Comparison of ENCODE assay signal across 8 cellular contexts in genomic region chr5:150700600-150701377, GRCh38. TPM values are rescaled to one million over a fixed set of nuclear protein-coding genes. Genes with fewer than 3 reads are reported as not detected.
A peak's percentile ranks its signal among the peaks of the same experiment; 100 is the strongest.
DNase-seq lines count a peak whose midpoint lies in the region; FAIRE-seq and TF ChIP-seq lines count a peak whose summit lies in the region.

Gene RBM22 (minus strand): TSS chr5:150701062. CDS start chr5:150700985, 77 bp downstream.

- H3K27me3 ChIP-seq in HAP-1 (ENCODE audit: low read depth) (no peaks in the 10 kb centered on the region), MG63 (no peaks in the 10 kb centered on the region), neutrophil (peaks cover 7% of the 10 kb centered on the region)

- DNase-seq in GF-D8 (lab: John Stamatoyannopoulos, UW) (peak; percentile 80), HAP-1 (ENCODE audit: low spot score in 2 of 2) (peak; percentile 89 to 96), MG63 (peak; percentile 94), SIG-M5 treated with dmso at 0.1 percent for 504 hours (lab: John Stamatoyannopoulos, UW; ENCODE audit: unreplicated experiment) (peak; percentile 91), frontal cortex (ENCODE audit: low spot score in 2 of 2) (peak; percentile 69 to 76), superior temporal gyrus (ENCODE audit: extremely low spot score) (peak; percentile 97)
- peak; percentile 84 for DNase-seq in activated gamma-delta T cell treated with anti-CD3 and anti-CD28 coated beads, Interleukin-2, amount 50 U/mL, for 16 hours (ENCODE audit: low read depth)

- TF ChIP-seq CTCF in neutrophil (IDR thresholded peaks at IDR 0.05) = no peak

- H3K4me1 ChIP-seq in HAP-1 = peaks cover 13% of the 10 kb centered on the region
- H3K4me1 ChIP-seq in neutrophil (ENCODE audit: control insufficient read depth in 1 of 2, insufficient read depth in 1 of 2, low read depth in 1 of 2, low read length in 1 of 2) = peaks cover 19 to 24% of the 10 kb centered on the region in 2 experiments

- H3K36me3 ChIP-seq in HAP-1 (replicated peaks) (peaks cover 32% of the 10 kb centered on the region), MG63 (peaks cover 47% of the 10 kb centered on the region), neutrophil (peaks cover 33% of the 10 kb centered on the region)

- H3K27ac ChIP-seq in neutrophil = peak within 1 kb of the TSS; percentile 95

- H3K4me3 ChIP-seq in HAP-1 (peak within 1 kb of the TSS; percentile 98), MG63 (peak within 1 kb of the TSS; percentile 97), neutrophil (ENCODE audit: low read depth in 1 of 2, low read length in 1 of 2) (peak within 1 kb of the TSS; percentile 96 to 97)

- FAIRE-seq in frontal cortex (lab: Jason Lieb, UNC) = no peak

- no peaks in the 10 kb centered on the region for H3K9me3 ChIP-seq in HAP-1
- no peaks in the 10 kb centered on the region for H3K9me3 ChIP-seq in MG63
- no peaks in the 10 kb centered on the region for H3K9me3 ChIP-seq in neutrophil

- in situ Hi-C loops in HAP-1 (cut with MboI; ENCODE audit: low sequenced_read_pairs) = no loop called here

RNA-seq across cellular contexts. Expression of gene RBM22, which starts in this region (rescaled TPM):
- 47.5 and 62.2 TPM in 2 replicates for total RNA-seq in MG63 (2014; rRNA removed; shearing (Covaris generic); ENCODE audit: low replicate concordance)
- 25.3 TPM for total RNA-seq in frontal cortex

Comparison
In these comparisons a context has a peak if more than half of its experiments do, and no peak if none do; other contexts are left out.
1. Peak in every context shown above with its lines: DNase-seq, H3K4me3 ChIP-seq and H3K27ac ChIP-seq.